In the genomic region with DNA sequence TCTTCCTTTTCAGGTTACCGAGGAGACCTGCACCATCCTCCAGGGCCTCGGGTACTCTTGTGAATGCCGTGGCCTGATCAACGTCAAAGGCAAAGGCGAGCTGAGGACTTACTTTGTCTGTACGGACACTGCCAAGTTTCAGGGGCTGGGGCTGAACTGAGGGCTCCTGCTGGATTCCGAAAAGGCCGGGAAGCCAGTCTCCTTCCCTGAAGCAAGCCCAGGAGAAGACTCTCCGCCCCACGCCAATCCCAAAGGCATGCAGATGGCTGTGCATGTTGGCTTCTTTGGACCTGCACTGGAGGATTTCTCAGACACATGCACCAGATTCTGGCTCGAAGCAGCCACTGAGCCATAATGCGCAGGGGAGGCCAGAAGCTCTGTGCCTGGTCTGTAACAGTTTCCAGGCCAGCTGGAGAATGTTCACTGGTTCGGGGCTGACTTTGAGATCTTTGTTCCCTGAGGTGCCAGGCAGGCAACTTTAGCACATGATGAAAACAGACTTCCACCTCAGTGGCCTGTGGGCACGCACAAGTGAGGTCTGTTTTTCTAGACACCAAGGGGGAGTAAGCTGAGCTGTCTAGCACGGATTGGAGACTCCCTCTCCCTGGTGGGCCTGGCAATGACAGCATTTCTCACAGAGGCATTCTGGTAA, we compare ENCODE assay signal across 10 cellular contexts. TPM values are rescaled to one million over a fixed set of nuclear protein-coding genes. Genes with fewer than 3 reads are reported as not detected.
DNase-seq lines count a peak whose midpoint lies in the region; ATAC-seq and TF ChIP-seq lines count a peak whose summit lies in the region.
"Had no signal": no experiment of that assay in that cellular context is flagged by ENCODE, and none has a peak within 500 bp of the region (broad histone marks: within the 10 kb centered on the region; RNA-seq: fewer than 3 reads in every experiment).

No MANE protein-coding gene starts in this region.

- intact Hi-C loops in activated T-helper 2 cell treated with anti-CD3 and anti-CD28 coated beads, Interferon-gamma antibody, Interleukin-2, Interleukin-4, amounts not matched to agents 10 μg/mL and 5 μg/mL and 100 μg/mL, durations not matched to agents 14 hours and 24 hours and 36 hours (cut with micrococcal nuclease) = no loop called here

- H3K36me3 Mint-ChIP-seq in activated CD8-positive, alpha-beta memory T cell treated with anti-CD3 and anti-CD28 coated beads, Interleukin-2, amount 10 ng/mL, durations not matched to agents 7 days and 5 days = peaks cover 57% of the 10 kb centered on the region
- H3K36me3 Mint-ChIP-seq in activated T-helper 2 cell treated with anti-CD3 and anti-CD28 coated beads, Interferon-gamma antibody, Interleukin-2, Interleukin-4, amounts not matched to agents 10 μg/mL and 5 μg/mL and 100 μg/mL, durations not matched to agents 14 hours and 24 hours and 36 hours (ENCODE audit: low read depth) = peaks cover 73% of the 10 kb centered on the region
- H3K36me3 Mint-ChIP-seq in stimulated activated effector memory CD8-positive, alpha-beta T cell treated with anti-CD3 and anti-CD28 coated beads, Interleukin-12 subunit alpha, Interleukin-12 subunit beta, amount 100 ng/mL, for 72 hours = peaks cover 99% of the 10 kb centered on the region

- H3K36me3 ChIP-seq in hepatocyte (replicated peaks; ENCODE audit: insufficient read depth, low read depth) = no peaks in the 10 kb centered on the region

- no peak overlapping the region for H3K4me2 ChIP-seq in hepatocyte

- CTCF ChIA-PET in activated CD8-positive, alpha-beta memory T cell treated with anti-CD3 and anti-CD28 coated beads, Interleukin-2, amount 10 ng/mL, durations not matched to agents 7 days and 5 days (lab: Charles Lee) = interaction anchor here (1.1 to 4.2 kb wide), 5 partner anchors 11 to 491 kb away, joined by 3 to 15 read pairs (median 6); no protein-coding TSS in a partner anchor

- H3K27ac Mint-ChIP-seq in activated CD8-positive, alpha-beta memory T cell treated with anti-CD3 and anti-CD28 coated beads, Interleukin-2, amount 10 ng/mL, durations not matched to agents 7 days and 5 days = peak overlapping the region; percentile 11
- H3K27ac Mint-ChIP-seq in activated T-helper 2 cell treated with anti-CD3 and anti-CD28 coated beads, Interferon-gamma antibody, Interleukin-2, Interleukin-4, amounts not matched to agents 10 μg/mL and 5 μg/mL and 100 μg/mL, durations not matched to agents 14 hours and 24 hours and 36 hours = no peak overlapping the region
- H3K27ac Mint-ChIP-seq in stimulated activated effector memory CD8-positive, alpha-beta T cell treated with anti-CD3 and anti-CD28 coated beads, Interleukin-12 subunit alpha, Interleukin-12 subunit beta, amount 100 ng/mL, for 72 hours = peak overlapping the region; percentile 80

- H3K4me1 Mint-ChIP-seq in activated CD8-positive, alpha-beta memory T cell treated with anti-CD3 and anti-CD28 coated beads, Interleukin-2, amount 10 ng/mL, durations not matched to agents 7 days and 5 days = peaks cover 21% of the 10 kb centered on the region
- H3K4me1 Mint-ChIP-seq in activated T-helper 2 cell treated with anti-CD3 and anti-CD28 coated beads, Interferon-gamma antibody, Interleukin-2, Interleukin-4, amounts not matched to agents 10 μg/mL and 5 μg/mL and 100 μg/mL, durations not matched to agents 14 hours and 24 hours and 36 hours (ENCODE audit: low read depth) = peaks cover 22% of the 10 kb centered on the region
- peaks cover 15% of the 10 kb centered on the region for H3K4me1 Mint-ChIP-seq in stimulated activated effector memory CD8-positive, alpha-beta T cell treated with anti-CD3 and anti-CD28 coated beads, Interleukin-12 subunit alpha, Interleukin-12 subunit beta, amount 100 ng/mL, for 72 hours

- DNase-seq in activated CD8-positive, alpha-beta memory T cell treated with anti-CD3 and anti-CD28 coated beads, Interleukin-2, amount 10 ng/mL, durations not matched to agents 7 days and 5 days = peak; percentile 31
- DNase-seq in activated CD8-positive, alpha-beta memory T cell treated with anti-CD3 and anti-CD28 coated beads, Interleukin-2, amount 50 U/mL, for 4 hours = no peak
- DNase-seq in activated T-helper 2 cell treated with anti-CD3 and anti-CD28 coated beads, Interferon-gamma antibody, Interleukin-2, Interleukin-4, amounts not matched to agents 10 μg/mL and 5 μg/mL and 100 μg/mL, durations not matched to agents 14 hours and 24 hours and 36 hours (ENCODE audit: low spot score) = peak; percentile 7
- peak; percentile 10 for DNase-seq in hepatocyte (ENCODE audit: low spot score)
- DNase-seq in stimulated activated effector memory CD8-positive, alpha-beta T cell treated with anti-CD3 and anti-CD28 coated beads, Interleukin-12 subunit alpha, Interleukin-12 subunit beta, amount 100 ng/mL, for 72 hours (ENCODE audit: low spot score in 2 of 2) = peak in 1 of 2 donors; percentile 1
- DNase-seq: central memory CD4-positive, alpha-beta T cell; NCI-H510A treated with DMSO at 0.1 percent for 48 hours had no signal

- H2AFZ ChIP-seq in hepatocyte = no peak overlapping the region

- no peak for TF ChIP-seq CTCF in hepatocyte (IDR thresholded peaks at IDR 0.05; ENCODE audit: poor library complexity)

- no peaks in the 10 kb centered on the region for H3K79me2 ChIP-seq in hepatocyte

- H3K27me3 Mint-ChIP-seq in activated CD8-positive, alpha-beta memory T cell treated with anti-CD3 and anti-CD28 coated beads, Interleukin-2, amount 10 ng/mL, durations not matched to agents 7 days and 5 days = no peaks in the 10 kb centered on the region
- H3K27me3 Mint-ChIP-seq in activated T-helper 2 cell treated with anti-CD3 and anti-CD28 coated beads, Interferon-gamma antibody, Interleukin-2, Interleukin-4, amounts not matched to agents 10 μg/mL and 5 μg/mL and 100 μg/mL, durations not matched to agents 14 hours and 24 hours and 36 hours (ENCODE audit: low read depth) = no peaks in the 10 kb centered on the region

- H3K9me3 ChIP-seq in hepatocyte (ENCODE audit: low read depth) = no peaks in the 10 kb centered on the region

- H4K20me1 ChIP-seq in hepatocyte (ENCODE audit: insufficient read depth, poor library complexity, severe bottlenecking) = no peaks in the 10 kb centered on the region

- no peaks in the 10 kb centered on the region for H3K9me2 ChIP-seq in hepatocyte (replicated peaks; ENCODE audit: insufficient read depth)

- 72% methylated on average over 15 of the region's 15 CpGs for WGBS in hepatocyte (ENCODE audit: low lambda C conversion rate, missing lambda C conversion rate)

- no peaks in the 10 kb centered on the region for H3K4me1 ChIP-seq in hepatocyte (ENCODE audit: insufficient read depth)

- H3K27me3 ChIP-seq in hepatocyte = no peaks in the 10 kb centered on the region

- no peak overlapping the region for H3K4me3 ChIP-seq in hepatocyte

- no peak for ATAC-seq in activated CD8-positive, alpha-beta memory T cell treated with anti-CD3 and anti-CD28 coated beads, Interleukin-2, amount 10 ng/mL, durations not matched to agents 7 days and 5 days
- ATAC-seq in stimulated activated effector memory CD8-positive, alpha-beta T cell treated with anti-CD3 and anti-CD28 coated beads, Interleukin-12 subunit alpha, Interleukin-12 subunit beta, amount 100 ng/mL, for 72 hours = no peak
- no peak for ATAC-seq in HG03457 (IDR thresholded peaks at IDR 0.05; ENCODE audit: unreplicated experiment)
- ATAC-seq in HG02840 (IDR thresholded peaks at IDR 0.05; ENCODE audit: low FRiP score, unreplicated experiment) = no peak
- ATAC-seq in HG02798 (IDR thresholded peaks at IDR 0.05; ENCODE audit: poor library complexity, unreplicated experiment) = no peak

- no peak overlapping the region for H3K4me3 Mint-ChIP-seq in activated CD8-positive, alpha-beta memory T cell treated with anti-CD3 and anti-CD28 coated beads, Interleukin-2, amount 10 ng/mL, durations not matched to agents 7 days and 5 days
- no peak overlapping the region for H3K4me3 Mint-ChIP-seq in activated T-helper 2 cell treated with anti-CD3 and anti-CD28 coated beads, Interferon-gamma antibody, Interleukin-2, Interleukin-4, amounts not matched to agents 10 μg/mL and 5 μg/mL and 100 μg/mL, durations not matched to agents 14 hours and 24 hours and 36 hours (ENCODE audit: low read depth)
- no peak overlapping the region for H3K4me3 Mint-ChIP-seq in stimulated activated effector memory CD8-positive, alpha-beta T cell treated with anti-CD3 and anti-CD28 coated beads, Interleukin-12 subunit alpha, Interleukin-12 subunit beta, amount 100 ng/mL, for 72 hours

- no peak overlapping the region for H3K27ac ChIP-seq in hepatocyte

- H3K9me3 Mint-ChIP-seq in activated CD8-positive, alpha-beta memory T cell treated with anti-CD3 and anti-CD28 coated beads, Interleukin-2, amount 10 ng/mL, durations not matched to agents 7 days and 5 days (ENCODE audit: low read depth) = no peaks in the 10 kb centered on the region
- H3K9me3 Mint-ChIP-seq in activated T-helper 2 cell treated with anti-CD3 and anti-CD28 coated beads, Interferon-gamma antibody, Interleukin-2, Interleukin-4, amounts not matched to agents 10 μg/mL and 5 μg/mL and 100 μg/mL, durations not matched to agents 14 hours and 24 hours and 36 hours = no peaks in the 10 kb centered on the region
- H3K9me3 Mint-ChIP-seq in stimulated activated effector memory CD8-positive, alpha-beta T cell treated with anti-CD3 and anti-CD28 coated beads, Interleukin-12 subunit alpha, Interleukin-12 subunit beta, amount 100 ng/mL, for 72 hours = no peaks in the 10 kb centered on the region

RNA-seq across cellular contexts. Expression of a gene that starts 49.1 kb away (rescaled TPM):
- total RNA-seq in activated CD8-positive, alpha-beta memory T cell treated with anti-CD3 and anti-CD28 coated beads, Interleukin-2, amount 10 ng/mL, durations not matched to agents 7 days and 5 days = 100 to 1,000 TPM; 131 to 232 TPM
- 78.7 and 89.5 TPM in 2 replicates for total RNA-seq in activated T-helper 2 cell treated with anti-CD3 and anti-CD28 coated beads, Interferon-gamma antibody, Interleukin-2, Interleukin-4, amounts not matched to agents 10 μg/mL and 5 μg/mL and 100 μg/mL, durations not matched to agents 14 hours and 24 hours and 36 hours
- total RNA-seq in hepatocyte = 3.9 and 6.9 TPM in 2 replicates
- 3.3 and 4.4 TPM in 2 replicates for polyA plus RNA-seq in hepatocyte

RNA-seq across cellular contexts. Expression of a gene that starts 53.3 kb away (rescaled TPM):
- total RNA-seq in activated CD8-positive, alpha-beta memory T cell treated with anti-CD3 and anti-CD28 coated beads, Interleukin-2, amount 10 ng/mL, durations not matched to agents 7 days and 5 days = 100 to 1,000 TPM in 1 of 2 experiments, 10 to 100 TPM in 1; 85.0 to 102 TPM
- total RNA-seq in activated T-helper 2 cell treated with anti-CD3 and anti-CD28 coated beads, Interferon-gamma antibody, Interleukin-2, Interleukin-4, amounts not matched to agents 10 μg/mL and 5 μg/mL and 100 μg/mL, durations not matched to agents 14 hours and 24 hours and 36 hours = 76.0 and 79.5 TPM in 2 replicates
- 51.3 and 53.7 TPM in 2 replicates for total RNA-seq in hepatocyte
- polyA plus RNA-seq in hepatocyte = 51.2 and 58.4 TPM in 2 replicates

Comparison
In these comparisons a context has a peak if more than half of its experiments do, and no peak if none do; other contexts are left out.
1. RNA of a gene that starts 49.1 kb away (total RNA-seq): 131 to 232 TPM in activated CD8-positive, alpha-beta memory T cell treated with anti-CD3 and anti-CD28 coated beads, Interleukin-2, amount 10 ng/mL, durations not matched to agents 7 days and 5 days and 78.7 to 89.5 TPM in activated T-helper 2 cell treated with anti-CD3 and anti-CD28 coated beads, Interferon-gamma antibody, Interleukin-2, Interleukin-4, amounts not matched to agents 10 μg/mL and 5 μg/mL and 100 μg/mL, durations not matched to agents 14 hours and 24 hours and 36 hours; 3.9 to 6.9 TPM in hepatocyte; every median in the first group is over 10 times any median in the second.